In the genomic region with DNA sequence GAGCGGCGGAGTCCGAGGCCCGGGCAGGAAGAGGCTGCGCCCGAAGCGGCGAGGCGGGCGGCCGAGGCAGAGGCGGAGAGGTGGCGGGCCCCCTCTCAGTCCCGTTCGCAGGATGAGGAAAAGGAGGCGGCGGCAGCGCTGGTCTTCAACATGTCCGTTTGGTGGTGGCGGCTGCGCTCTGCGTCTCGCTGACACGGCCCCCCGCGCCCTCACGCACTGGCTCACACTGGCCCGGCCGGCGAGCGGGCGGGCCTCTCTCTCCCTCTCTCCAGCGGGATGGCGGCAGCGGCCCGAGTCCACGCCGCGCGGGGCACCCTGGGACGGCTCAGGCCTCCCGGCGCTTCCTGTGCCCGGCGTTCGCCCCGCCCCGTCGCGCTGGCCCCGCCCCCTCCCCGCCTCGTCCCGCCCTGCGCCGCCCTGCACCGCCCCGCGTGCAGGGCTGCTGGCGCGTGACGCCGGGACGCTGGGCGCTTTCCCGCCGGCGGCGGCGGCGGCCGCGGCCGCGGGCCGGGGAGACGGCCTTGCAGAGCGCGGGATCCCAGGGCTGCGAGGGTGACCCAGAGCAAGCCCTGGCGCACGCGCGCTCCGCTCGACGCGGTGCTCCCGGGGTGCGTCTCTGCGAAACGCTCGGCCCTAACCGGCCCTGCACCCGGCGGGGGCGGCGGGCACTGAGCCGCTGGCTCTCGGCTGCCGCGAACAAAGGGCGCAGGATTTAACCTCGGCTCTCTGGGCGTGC, we compare ENCODE assay signal across 8 cellular contexts. TPM values are rescaled to one million over a fixed set of nuclear protein-coding genes. Genes with fewer than 3 reads are reported as not detected.
A peak's percentile ranks its signal among the peaks of the same experiment; 100 is the strongest.
DNase-seq lines count a peak whose midpoint lies in the region; ATAC-seq and TF ChIP-seq lines count a peak whose summit lies in the region.

A gene with protein sequence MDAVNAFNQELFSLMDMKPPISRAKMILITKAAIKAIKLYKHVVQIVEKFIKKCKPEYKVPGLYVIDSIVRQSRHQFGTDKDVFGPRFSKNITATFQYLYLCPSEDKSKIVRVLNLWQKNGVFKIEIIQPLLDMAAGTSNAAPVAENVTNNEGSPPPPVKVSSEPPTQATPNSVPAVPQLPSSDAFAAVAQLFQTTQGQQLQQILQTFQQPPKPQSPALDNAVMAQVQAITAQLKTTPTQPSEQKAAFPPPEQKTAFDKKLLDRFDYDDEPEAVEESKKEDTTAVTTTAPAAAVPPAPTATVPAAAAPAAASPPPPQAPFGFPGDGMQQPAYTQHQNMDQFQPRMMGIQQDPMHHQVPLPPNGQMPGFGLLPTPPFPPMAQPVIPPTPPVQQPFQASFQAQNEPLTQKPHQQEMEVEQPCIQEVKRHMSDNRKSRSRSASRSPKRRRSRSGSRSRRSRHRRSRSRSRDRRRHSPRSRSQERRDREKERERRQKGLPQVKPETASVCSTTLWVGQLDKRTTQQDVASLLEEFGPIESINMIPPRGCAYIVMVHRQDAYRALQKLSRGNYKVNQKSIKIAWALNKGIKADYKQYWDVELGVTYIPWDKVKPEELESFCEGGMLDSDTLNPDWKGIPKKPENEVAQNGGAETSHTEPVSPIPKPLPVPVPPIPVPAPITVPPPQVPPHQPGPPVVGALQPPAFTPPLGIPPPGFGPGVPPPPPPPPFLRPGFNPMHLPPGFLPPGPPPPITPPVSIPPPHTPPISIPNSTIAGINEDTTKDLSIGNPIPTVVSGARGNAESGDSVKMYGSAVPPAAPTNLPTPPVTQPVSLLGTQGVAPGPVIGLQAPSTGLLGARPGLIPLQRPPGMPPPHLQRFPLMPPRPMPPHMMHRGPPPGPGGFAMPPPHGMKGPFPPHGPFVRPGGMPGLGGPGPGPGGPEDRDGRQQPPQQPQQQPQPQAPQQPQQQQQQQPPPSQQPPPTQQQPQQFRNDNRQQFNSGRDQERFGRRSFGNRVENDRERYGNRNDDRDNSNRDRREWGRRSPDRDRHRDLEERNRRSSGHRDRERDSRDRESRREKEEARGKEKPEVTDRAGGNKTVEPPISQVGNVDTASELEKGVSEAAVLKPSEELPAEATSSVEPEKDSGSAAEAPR (minus strand): TSS at position 317 of the 736 bp plus-strand sequence. CDS start 426 bp downstream, outside the sequence.

- POLR2A ChIA-PET in CD4-positive, alpha-beta memory T cell (lab: Charles Lee; ENCODE audit: partially characterized antibody) = interaction anchor here (0.6 to 1.5 kb wide), 2 partner anchors 23 kb away, joined by 3 to 4 read pairs; no protein-coding TSS in a partner anchor
- POLR2A ChIA-PET in activated CD4-positive, alpha-beta memory T cell treated with anti-CD3 and anti-CD28 coated beads for 36 hours (lab: Charles Lee) = no interaction called here

- H3K36me3 ChIP-seq in CD4-positive, alpha-beta memory T cell (ENCODE audit: insufficient read depth, low read length) = no peaks in the 10 kb centered on the region
- no peaks in the 10 kb centered on the region for H3K36me3 ChIP-seq in lower lobe of right lung

- TF ChIP-seq CTCF in lower lobe of right lung (IDR thresholded peaks at IDR 0.05) = no peak

- H3K27ac Mint-ChIP-seq in CD4-positive, alpha-beta memory T cell = peak within 1 kb of the TSS; percentile 54 to 94 (median 88)
- H3K27ac Mint-ChIP-seq in activated CD4-positive, alpha-beta memory T cell treated with anti-CD3 and anti-CD28 coated beads for 36 hours = peak within 1 kb of the TSS; percentile 76

- CTCF ChIA-PET in CD4-positive, alpha-beta memory T cell (lab: Charles Lee; ENCODE audit: partially characterized antibody) = no interaction called here
- CTCF ChIA-PET in activated CD4-positive, alpha-beta memory T cell treated with anti-CD3 and anti-CD28 coated beads for 36 hours (lab: Charles Lee) = no interaction called here

- no peaks in the 10 kb centered on the region for H3K27me3 Mint-ChIP-seq in CD4-positive, alpha-beta memory T cell
- H3K27me3 Mint-ChIP-seq in activated CD4-positive, alpha-beta memory T cell treated with anti-CD3 and anti-CD28 coated beads for 36 hours = no peaks in the 10 kb centered on the region

- H3K27ac ChIP-seq in CD4-positive, alpha-beta memory T cell (ENCODE audit: low read depth, low read length) = peak within 1 kb of the TSS; percentile 82
- H3K27ac ChIP-seq in lower lobe of right lung = peak within 1 kb of the TSS; percentile 96

- H3K9me3 Mint-ChIP-seq in CD4-positive, alpha-beta memory T cell = no peaks in the 10 kb centered on the region
- H3K9me3 Mint-ChIP-seq in activated CD4-positive, alpha-beta memory T cell treated with anti-CD3 and anti-CD28 coated beads for 36 hours = no peaks in the 10 kb centered on the region

- peak within 1 kb of the TSS; percentile 67 to 89 for H3K4me3 ChIP-seq in CD4-positive, alpha-beta memory T cell (ENCODE audit: low read length in 2 of 2)
- peak within 1 kb of the TSS; percentile 97 for H3K4me3 ChIP-seq in lower lobe of right lung

- peak; percentile 76 for ATAC-seq in GM19438 (IDR thresholded peaks at IDR 0.05; ENCODE audit: low read depth, unreplicated experiment)
- peak; percentile 69 for ATAC-seq in HG03565 (IDR thresholded peaks at IDR 0.05; ENCODE audit: unreplicated experiment)
- ATAC-seq in lower lobe of right lung = peak; percentile 95 to 97

- H3K36me3 Mint-ChIP-seq in CD4-positive, alpha-beta memory T cell = peaks cover 0 to 8% of the 10 kb centered on the region in 2 donors
- peaks cover 3% of the 10 kb centered on the region for H3K36me3 Mint-ChIP-seq in activated CD4-positive, alpha-beta memory T cell treated with anti-CD3 and anti-CD28 coated beads for 36 hours

- H3K27me3 ChIP-seq in CD4-positive, alpha-beta memory T cell (ENCODE audit: insufficient read depth, low read length) = no peaks in the 10 kb centered on the region
- H3K27me3 ChIP-seq in lower lobe of right lung (ENCODE audit: low read depth) = no peaks in the 10 kb centered on the region

- no peaks in the 10 kb centered on the region for H3K9me3 ChIP-seq in CD4-positive, alpha-beta memory T cell (ENCODE audit: control insufficient read depth in 1 of 2, low read length in 2 of 2)
- H3K9me3 ChIP-seq in lower lobe of right lung = no peaks in the 10 kb centered on the region

- intact Hi-C loops in CD4-positive, alpha-beta memory T cell (cut with micrococcal nuclease) = loop anchor here (1.0 to 5.0 kb wide), 7 partner anchors 12 to 660 kb away; a partner anchor contains a TSS
- intact Hi-C loops in activated CD4-positive, alpha-beta memory T cell treated with anti-CD3 and anti-CD28 coated beads for 36 hours (cut with micrococcal nuclease) = loop anchor here (1.0 to 5.0 kb wide), 9 partner anchors 18 to 1015 kb away; a partner anchor contains a TSS
- intact Hi-C loops in lower lobe of right lung (cut with DNase I) = no loop called here

- peaks cover 4 to 18% (median 9%) of the 10 kb centered on the region in 4 donors for H3K4me1 Mint-ChIP-seq in CD4-positive, alpha-beta memory T cell
- H3K4me1 Mint-ChIP-seq in activated CD4-positive, alpha-beta memory T cell treated with anti-CD3 and anti-CD28 coated beads for 36 hours (ENCODE audit: low read depth) = peaks cover 6% of the 10 kb centered on the region

- H3K4me3 Mint-ChIP-seq in CD4-positive, alpha-beta memory T cell = peak within 1 kb of the TSS; percentile 24 to 94 (median 90)
- peak within 1 kb of the TSS; percentile 86 for H3K4me3 Mint-ChIP-seq in activated CD4-positive, alpha-beta memory T cell treated with anti-CD3 and anti-CD28 coated beads for 36 hours

- peak; percentile 73 to 80 (median 76) for DNase-seq in CD4-positive, alpha-beta memory T cell
- DNase-seq in NCI-H748 (lab: John Stamatoyannopoulos, UW; ENCODE audit: unreplicated experiment) = peak; percentile 94
- DNase-seq in activated CD4-positive, alpha-beta memory T cell treated with anti-CD3 and anti-CD28 coated beads for 36 hours = peak; percentile 90
- DNase-seq in ecto neural progenitor cell (ENCODE audit: low spot score) = peak; percentile 95
- peak; percentile 94 for DNase-seq in lower lobe of right lung
- peak; percentile 50 to 76 (median 71) for DNase-seq in stimulated activated CD4-positive, alpha-beta T cell treated with anti-CD3 and anti-CD28 coated beads, TNF-alpha, amount 100 ng/mL, for 1 hour (ENCODE audit: low read depth in 3 of 3, low spot score in 1 of 3)

- H3K4me1 ChIP-seq in CD4-positive, alpha-beta memory T cell (ENCODE audit: insufficient read depth, low read length) = peaks cover 50% of the 10 kb centered on the region
- peaks cover 49% of the 10 kb centered on the region for H3K4me1 ChIP-seq in lower lobe of right lung

RNA-seq across cellular contexts. Expression of the gene that starts here (rescaled TPM):
- 10 to 100 TPM; 60.2 to 64.7 TPM for total RNA-seq in CD4-positive, alpha-beta memory T cell
- 10 to 100 TPM in 1 of 2 donors, 1 to 10 TPM in 1; 4.8 to 37.7 TPM for polyA plus RNA-seq in CD4-positive, alpha-beta memory T cell
- 10 to 100 TPM; 38.0 to 39.4 TPM for total RNA-seq in activated CD4-positive, alpha-beta memory T cell treated with anti-CD3 and anti-CD28 coated beads for 36 hours
- 33.4 TPM for total RNA-seq in lower lobe of right lung

Comparison
In these comparisons a context has a peak if more than half of its experiments do, and no peak if none do; other contexts are left out.
1. Peak in every context shown above with its lines: DNase-seq, ATAC-seq, H3K4me3 ChIP-seq and H3K27ac ChIP-seq.